ENCODE assay signal across 1 cellular context in the genomic region with DNA sequence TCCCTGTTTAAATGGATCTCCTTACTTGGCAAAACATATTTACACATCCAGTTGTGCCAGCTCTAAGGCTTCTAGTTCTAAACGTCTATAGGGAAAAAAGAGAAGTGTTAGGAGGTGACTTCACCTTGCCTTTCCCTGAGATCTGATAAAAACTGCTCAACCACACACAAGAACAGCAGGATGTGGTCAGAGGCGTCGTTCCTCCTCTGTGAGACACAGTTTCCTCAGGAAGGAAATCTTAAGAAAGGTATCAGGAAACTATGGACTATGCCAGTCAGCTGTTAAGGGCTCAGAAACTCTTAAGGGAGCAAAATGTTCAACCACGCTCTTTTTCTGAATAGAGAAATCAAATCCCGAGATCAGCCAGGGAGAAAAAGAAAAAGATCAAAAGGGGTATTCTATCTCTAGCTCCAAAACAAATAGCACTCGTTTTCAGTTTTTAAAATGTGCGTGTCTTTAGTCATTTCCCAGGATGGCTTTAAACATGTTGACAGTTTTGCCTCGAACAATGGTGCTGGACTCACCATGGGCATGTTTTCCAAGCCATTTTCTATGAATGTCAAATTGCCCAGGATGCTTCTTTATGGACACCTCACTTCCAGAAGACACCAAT.
TF ChIP-seq lines count a peak whose summit lies in the region.

No MANE protein-coding gene starts in this region.

TF ChIP-seq in IMR-90, 13 proteins besides CTCF, POLR2A, EP300 and RAD21 (continued from another document):
- TF ChIP-seq, protein P1, sequence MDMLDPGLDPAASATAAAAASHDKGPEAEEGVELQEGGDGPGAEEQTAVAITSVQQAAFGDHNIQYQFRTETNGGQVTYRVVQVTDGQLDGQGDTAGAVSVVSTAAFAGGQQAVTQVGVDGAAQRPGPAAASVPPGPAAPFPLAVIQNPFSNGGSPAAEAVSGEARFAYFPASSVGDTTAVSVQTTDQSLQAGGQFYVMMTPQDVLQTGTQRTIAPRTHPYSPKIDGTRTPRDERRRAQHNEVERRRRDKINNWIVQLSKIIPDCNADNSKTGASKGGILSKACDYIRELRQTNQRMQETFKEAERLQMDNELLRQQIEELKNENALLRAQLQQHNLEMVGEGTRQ (IDR thresholded peaks at IDR 0.05; ENCODE audit: low read depth, low read length): no peak
- TF ChIP-seq RCOR1 (IDR thresholded peaks at IDR 0.05; ENCODE audit: insufficient replicate concordance, low read length) (no peak), FOS (IDR thresholded peaks at IDR 0.05; ENCODE audit: low read depth, low read length) (no peak), RFX5 (IDR thresholded peaks at IDR 0.05; ENCODE audit: low read depth, low read length) (no peak), SMC3 (IDR thresholded peaks at IDR 0.05; ENCODE audit: low read depth, low read length) (no peak), MAFK (IDR thresholded peaks at IDR 0.05; ENCODE audit: low read depth, low read length) (no peak), NFE2L2 (IDR thresholded peaks at IDR 0.05; ENCODE audit: low read depth, low read length) (no peak), CHD1 (IDR thresholded peaks at IDR 0.05; ENCODE audit: low read depth, low read length) (no peak)
TF ChIP-seq in IMR-90: peak in this region for 0.
